In genomic region chr6:28446818-28447511, GRCh38 we compare ENCODE assay signal across 8 cellular contexts. TPM values are rescaled to one million over a fixed set of nuclear protein-coding genes. Genes with fewer than 3 reads are reported as not detected.
A peak's percentile ranks its signal among the peaks of the same experiment; 100 is the strongest.
DNase-seq lines count a peak whose midpoint lies in the region.

No MANE protein-coding gene starts in this region.

- peaks cover 31% of the 10 kb centered on the region for H3K27me3 Mint-ChIP-seq in activated CD4-positive, alpha-beta T cell treated with anti-CD3 and anti-CD28 coated beads, Interleukin-2, amount 10 ng/mL, durations not matched to agents 24 days and 14 days

- H3K4me3 Mint-ChIP-seq in activated CD4-positive, alpha-beta T cell treated with anti-CD3 and anti-CD28 coated beads, Interleukin-2, amount 10 ng/mL, durations not matched to agents 24 days and 14 days = peak overlapping the region; percentile 84

- H3K9me3 ChIP-seq in iPS-15b (ENCODE audit: control insufficient read depth, insufficient read depth, low read length) = no peaks in the 10 kb centered on the region
- no peaks in the 10 kb centered on the region for H3K9me3 ChIP-seq in stomach smooth muscle (ENCODE audit: control insufficient read depth in 2 of 2, low read length in 2 of 2)

- H3K27me3 ChIP-seq in iPS-15b (ENCODE audit: control insufficient read depth, insufficient read depth, low read length) = no peaks in the 10 kb centered on the region
- peaks cover 13 to 15% of the 10 kb centered on the region in 2 donors for H3K27me3 ChIP-seq in stomach smooth muscle (ENCODE audit: control insufficient read depth in 1 of 2, insufficient read depth in 2 of 2, low read length in 2 of 2)

- DNase-seq in activated CD4-positive, alpha-beta T cell treated with anti-CD3 and anti-CD28 coated beads, Interleukin-2, amount 10 ng/mL, durations not matched to agents 24 days and 14 days = no peak
- no peak for DNase-seq in activated CD4-positive, alpha-beta T cell treated with anti-CD3 and anti-CD28 coated beads, Interleukin-2, amount 50 U/mL, for 4 hours
- DNase-seq in activated CD8-positive, alpha-beta memory T cell treated with anti-CD3 and anti-CD28 coated beads, Interleukin-2, amount 50 U/mL, for 48 hours = peak; percentile 58
- DNase-seq in KG1 (lab: John Stamatoyannopoulos, UW) (no peak), amniotic stem cell (lab: John Stamatoyannopoulos, UW) (no peak), GF-D8 (lab: John Stamatoyannopoulos, UW) (no peak)

- peak overlapping the region; percentile 76 for H3K4me3 ChIP-seq in iPS-15b (ENCODE audit: low read depth, low read length)
- H3K4me3 ChIP-seq in stomach smooth muscle (ENCODE audit: low read length in 2 of 2) = peak overlapping the region; percentile 24 to 67

- no peak overlapping the region for H3K27ac ChIP-seq in stomach smooth muscle (ENCODE audit: low read length)

- H3K4me1 ChIP-seq in iPS-15b (ENCODE audit: control insufficient read depth, insufficient read depth, low read length) (no peaks in the 10 kb centered on the region), stomach smooth muscle (ENCODE audit: control insufficient read depth, insufficient read depth, low read length) (peaks cover 7% of the 10 kb centered on the region)

- no peak overlapping the region for H3K27ac Mint-ChIP-seq in activated CD4-positive, alpha-beta T cell treated with anti-CD3 and anti-CD28 coated beads, Interleukin-2, amount 10 ng/mL, durations not matched to agents 24 days and 14 days

- peaks cover 31% of the 10 kb centered on the region for H3K4me1 Mint-ChIP-seq in activated CD4-positive, alpha-beta T cell treated with anti-CD3 and anti-CD28 coated beads, Interleukin-2, amount 10 ng/mL, durations not matched to agents 24 days and 14 days

- intact Hi-C loops in activated CD4-positive, alpha-beta T cell treated with anti-CD3 and anti-CD28 coated beads, Interleukin-2, amount 10 ng/mL, durations not matched to agents 24 days and 14 days (cut with micrococcal nuclease) = no loop called here

- H3K36me3 Mint-ChIP-seq in activated CD4-positive, alpha-beta T cell treated with anti-CD3 and anti-CD28 coated beads, Interleukin-2, amount 10 ng/mL, durations not matched to agents 24 days and 14 days (ENCODE audit: low read depth) = peaks cover 12% of the 10 kb centered on the region

- H3K9ac ChIP-seq in iPS-15b (ENCODE audit: low read depth, low read length) (peak overlapping the region; percentile 75), stomach smooth muscle (ENCODE audit: low read length in 2 of 2) (no peak overlapping the region)

- no peaks in the 10 kb centered on the region for H3K36me3 ChIP-seq in iPS-15b (ENCODE audit: control insufficient read depth, insufficient read depth, low read length)
- H3K36me3 ChIP-seq in stomach smooth muscle (ENCODE audit: control insufficient read depth in 2 of 2, insufficient read depth in 2 of 2, low read length in 2 of 2) = no peaks in the 10 kb centered on the region

- peaks cover 17% of the 10 kb centered on the region for H3K9me3 Mint-ChIP-seq in activated CD4-positive, alpha-beta T cell treated with anti-CD3 and anti-CD28 coated beads, Interleukin-2, amount 10 ng/mL, durations not matched to agents 24 days and 14 days

RNA-seq across cellular contexts. Expression of gene ZSCAN23, which starts 3.7 kb away (rescaled TPM):
- total RNA-seq in activated CD4-positive, alpha-beta T cell treated with anti-CD3 and anti-CD28 coated beads, Interleukin-2, amount 10 ng/mL, durations not matched to agents 24 days and 14 days = 1.2 and 2.8 TPM in 2 replicates

RNA-seq across cellular contexts. Expression of gene ZSCAN12, which starts 47.4 kb away (rescaled TPM):
- 5.8 and 5.9 TPM in 2 replicates for total RNA-seq in activated CD4-positive, alpha-beta T cell treated with anti-CD3 and anti-CD28 coated beads, Interleukin-2, amount 10 ng/mL, durations not matched to agents 24 days and 14 days
